ENCODE assay signal across 18 cellular contexts in genomic region chr6:21110684-21111398, GRCh38.
DNase-seq lines count a peak whose midpoint lies in the region; ATAC-seq and TF ChIP-seq lines count a peak whose summit lies in the region.
"Had no signal": no experiment of that assay in that cellular context is flagged by ENCODE, and none has a peak within 500 bp of the region (broad histone marks: within the 10 kb centered on the region; RNA-seq: fewer than 3 reads in every experiment).

No MANE protein-coding gene starts in this region.

- no peak for TF ChIP-seq EP300 in upper lobe of left lung (IDR thresholded peaks at IDR 0.05)

- H3K4me1 Mint-ChIP-seq in Calu3 (ENCODE audit: low read depth, unreplicated experiment), result peaks cover 38% of the 10 kb centered on the region
- H3K4me1 Mint-ChIP-seq in CD4-positive, alpha-beta memory T cell, result peaks cover 0 to 2% (median 0%) of the 10 kb centered on the region in 4 donors

- in situ Hi-C loops in astrocyte of the cerebellum (cut with HindIII; ENCODE audit: low sequenced_read_pairs), result no loop called here

- no peaks in the 10 kb centered on the region for H3K27me3 ChIP-seq in HUES6 (ENCODE audit: control insufficient read depth, insufficient read depth, low read length)
- H3K27me3 ChIP-seq in CD4-positive, alpha-beta memory T cell (ENCODE audit: insufficient read depth, low read length), result no peaks in the 10 kb centered on the region
- H3K27me3 ChIP-seq in upper lobe of left lung, result no peaks in the 10 kb centered on the region
- H3K27me3 ChIP-seq: breast epithelium, colonic mucosa had no signal

- no peak for TF ChIP-seq CTCF in Calu3 (IDR thresholded peaks at IDR 0.05; ENCODE audit: unreplicated experiment)
- no peak for TF ChIP-seq CTCF in astrocyte of the cerebellum (IDR thresholded peaks at IDR 0.05; ENCODE audit: low read depth, low read length, missing control alignments)
- no peak for TF ChIP-seq CTCF in upper lobe of left lung (IDR thresholded peaks at IDR 0.05)

- intact Hi-C loops in Calu3 (cut with micrococcal nuclease; ENCODE audit: unreplicated experiment), result loop anchor here (2.0 kb wide), 2 partner anchors 232 to 478 kb away; no protein-coding TSS in a partner anchor
- intact Hi-C loops in CD4-positive, alpha-beta memory T cell (cut with micrococcal nuclease), result no loop called here

- H3K4me3 ChIP-seq in HUES6 (ENCODE audit: low read depth, low read length), result no peak overlapping the region
- H3K4me3 ChIP-seq in astrocyte of the cerebellum (ENCODE audit: low read depth, low read length), result no peak overlapping the region
- no peak overlapping the region for H3K4me3 ChIP-seq in CD4-positive, alpha-beta memory T cell (ENCODE audit: low read length in 2 of 2)
- H3K4me3 ChIP-seq in upper lobe of left lung, result no peak overlapping the region
- H3K4me3 ChIP-seq: breast epithelium, colonic mucosa had no signal

- peak overlapping the region; percentile 77 for H3K27ac Mint-ChIP-seq in Calu3 (ENCODE audit: unreplicated experiment)
- no peak overlapping the region for H3K27ac Mint-ChIP-seq in CD4-positive, alpha-beta memory T cell
- H3K27ac Mint-ChIP-seq: B cell, naive B cell had no signal

- no TSS peak for BruUV-seq in Calu3 (replicated peaks; lab: Mats Ljungman, UMichigan)

- CTCF ChIA-PET in Calu3 (lab: Charles Lee), result interaction anchor here (0.5 to 1.7 kb wide), 3 partner anchors 21 to 1860 kb away, joined by 3 to 4 read pairs (median 3); no protein-coding TSS in a partner anchor
- CTCF ChIA-PET in CD4-positive, alpha-beta memory T cell (lab: Charles Lee; ENCODE audit: partially characterized antibody), result no interaction called here

- 87 to 90% methylated on average over 8 of the region's 8 CpGs for WGBS in upper lobe of left lung, 2 donors

- peak overlapping the region; percentile 37 for H3K4me3 Mint-ChIP-seq in Calu3 (ENCODE audit: low read depth, unreplicated experiment)
- H3K4me3 Mint-ChIP-seq in CD4-positive, alpha-beta memory T cell, result no peak overlapping the region
- H3K4me3 Mint-ChIP-seq: B cell had no signal

- H3K27ac ChIP-seq in HUES6 (ENCODE audit: low read depth, low read length) (peak overlapping the region; percentile 74; the same call in 1 of the 2 replicates), upper lobe of left lung (no peak overlapping the region)
- no peak overlapping the region for H3K27ac ChIP-seq in CD4-positive, alpha-beta memory T cell (ENCODE audit: low read depth, low read length)
- H3K27ac ChIP-seq: colonic mucosa had no signal

- H3K4me1 ChIP-seq in HUES6 (ENCODE audit: control insufficient read depth, insufficient read depth, low read length) (peaks cover 29% of the 10 kb centered on the region), upper lobe of left lung (peaks cover 0 to 6% (median 3%) of the 10 kb centered on the region in 4 donors)
- no peaks in the 10 kb centered on the region for H3K4me1 ChIP-seq in CD4-positive, alpha-beta memory T cell (ENCODE audit: insufficient read depth, low read length)
- H3K4me1 ChIP-seq: colonic mucosa had no signal

- DNase-seq in Calu3, result no peak
- peak; percentile 11 for DNase-seq in astrocyte of the cerebellum (ENCODE audit: low read depth)
- DNase-seq in left lobe of liver (ENCODE audit: low spot score), result no peak
- DNase-seq in CD4-positive, alpha-beta memory T cell, result no peak
- DNase-seq in H4 (ENCODE audit: low spot score), result no peak
- no peak for DNase-seq in upper lobe of left lung
- DNase-seq: activated CD4-positive, alpha-beta T cell treated with anti-CD3 and anti-CD28 coated beads, Interleukin-2, amount 50 U/mL, for 48 hours; activated effector memory CD4-positive, alpha-beta T cell treated with Interleukin-2 at 50 U/mL for 16 hours; colonic mucosa; EL; mesenchymal stem cell; naive B cell; NCI-H1105 treated with DMSO at 0.1 percent for 48 hours; retina had no signal

- no peaks in the 10 kb centered on the region for H3K9me3 ChIP-seq in HUES6 (ENCODE audit: control insufficient read depth, insufficient read depth, low read depth, low read length)
- H3K9me3 ChIP-seq in CD4-positive, alpha-beta memory T cell (ENCODE audit: control insufficient read depth in 1 of 2, low read length in 2 of 2), result no peaks in the 10 kb centered on the region
- no peaks in the 10 kb centered on the region for H3K9me3 ChIP-seq in upper lobe of left lung
- H3K9me3 ChIP-seq: breast epithelium, colonic mucosa had no signal

- no peak for TF ChIP-seq POLR2A in upper lobe of left lung (IDR thresholded peaks at IDR 0.05)

- POLR2A ChIA-PET in CD4-positive, alpha-beta memory T cell (lab: Charles Lee; ENCODE audit: partially characterized antibody), result no interaction called here

- no peaks in the 10 kb centered on the region for H3K9me3 Mint-ChIP-seq in Calu3 (ENCODE audit: low read depth, unreplicated experiment)
- H3K9me3 Mint-ChIP-seq in CD4-positive, alpha-beta memory T cell, result peaks cover 0 to 2% (median 0%) of the 10 kb centered on the region in 8 donors
- H3K9me3 Mint-ChIP-seq: naive B cell had no signal

- H3K36me3 Mint-ChIP-seq in Calu3 (ENCODE audit: insufficient read depth, unreplicated experiment), result no peaks in the 10 kb centered on the region
- peaks cover 4 to 23% of the 10 kb centered on the region in 2 donors for H3K36me3 Mint-ChIP-seq in CD4-positive, alpha-beta memory T cell

- H3K9ac ChIP-seq in HUES6 (ENCODE audit: low read length), result no peak overlapping the region

- H3K36me3 ChIP-seq in HUES6 (ENCODE audit: control insufficient read depth, insufficient read depth, low read length), result no peaks in the 10 kb centered on the region
- H3K36me3 ChIP-seq in CD4-positive, alpha-beta memory T cell (ENCODE audit: insufficient read depth, low read length), result no peaks in the 10 kb centered on the region
- H3K36me3 ChIP-seq in upper lobe of left lung, result no peaks in the 10 kb centered on the region
- H3K36me3 ChIP-seq: breast epithelium, colonic mucosa had no signal

- no peaks in the 10 kb centered on the region for H3K27me3 Mint-ChIP-seq in Calu3 (ENCODE audit: unreplicated experiment)
- H3K27me3 Mint-ChIP-seq in CD4-positive, alpha-beta memory T cell, result no peaks in the 10 kb centered on the region
- H3K27me3 Mint-ChIP-seq: B cell, naive B cell had no signal

- ATAC-seq in left lobe of liver (peak; percentile 35), HG03196 (IDR thresholded peaks at IDR 0.05; ENCODE audit: unreplicated experiment) (no peak), upper lobe of left lung (ENCODE audit: low FRiP score in 2 of 2) (no peak)
